In the genomic region with DNA sequence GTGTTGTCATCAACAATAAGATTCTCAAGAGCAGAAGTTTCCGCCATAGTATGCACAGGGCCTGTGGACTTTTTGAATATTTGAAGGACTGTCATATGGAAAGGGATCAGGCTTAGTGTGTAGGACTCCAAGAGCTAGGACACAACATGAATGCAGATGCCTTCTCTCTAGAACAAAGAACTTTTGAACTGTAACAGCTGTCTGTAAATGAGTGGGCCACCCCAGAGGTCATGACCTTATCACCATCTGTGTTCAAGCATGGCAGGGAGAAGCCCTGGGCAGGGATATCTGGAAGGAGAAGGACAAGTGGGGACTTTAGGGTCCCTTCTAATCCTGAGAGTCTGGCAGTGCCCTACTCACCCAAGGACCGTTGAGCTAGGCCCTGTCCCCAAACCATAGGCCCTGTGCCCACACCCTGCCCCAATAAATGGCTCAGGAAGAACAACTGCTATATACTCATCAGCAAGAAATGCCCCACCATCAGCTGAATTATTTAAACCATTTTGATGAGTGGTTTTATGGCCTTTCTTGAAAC, we compare ENCODE assay signal across 13 cellular contexts.
DNase-seq lines count a peak whose midpoint lies in the region; ATAC-seq lines count a peak whose summit lies in the region.
"Had no signal": no experiment of that assay in that cellular context is flagged by ENCODE, and none has a peak within 500 bp of the region (broad histone marks: within the 10 kb centered on the region; RNA-seq: fewer than 3 reads in every experiment).

No MANE protein-coding gene starts in this region.

- ATAC-seq in GM19452 (IDR thresholded peaks at IDR 0.05; ENCODE audit: unreplicated experiment), result no peak
- ATAC-seq: GM23338 had no signal

- DNase-seq in activated CD8-positive, alpha-beta memory T cell treated with anti-CD3 and anti-CD28 coated beads, Interleukin-2, amount 50 U/mL, for 48 hours, result peak; percentile 20
- no peak for DNase-seq in activated CD8-positive, alpha-beta memory T cell treated with anti-CD3 and anti-CD28 coated beads for 24 hours
- peak; percentile 7 for DNase-seq in globus pallidus (ENCODE audit: low spot score)
- peak; percentile 42 for DNase-seq in pons (ENCODE audit: low spot score)
- no peak for DNase-seq in DMS153 (lab: John Stamatoyannopoulos, UW)
- no peak for DNase-seq in superior temporal gyrus (ENCODE audit: extremely low spot score)
- DNase-seq: 8988T; CD4-positive, CD25-positive, alpha-beta regulatory T cell; DMS79 treated with DMSO at 0.1 percent for 48 hours; EL; H7 had no signal

Comparison
In these comparisons a context has a peak if more than half of its experiments do, and no peak if none do; other contexts are left out.
1. DNase-seq: peak in activated CD8-positive, alpha-beta memory T cell treated with anti-CD3 and anti-CD28 coated beads, Interleukin-2, amount 50 U/mL, for 48 hours (single experiment), globus pallidus (single experiment) and pons (single experiment); none in activated CD8-positive, alpha-beta memory T cell treated with anti-CD3 and anti-CD28 coated beads for 24 hours (single experiment), DMS153 (single experiment) and superior temporal gyrus (single experiment).